ENCODE assay signal across 10 cellular contexts in the genomic region with DNA sequence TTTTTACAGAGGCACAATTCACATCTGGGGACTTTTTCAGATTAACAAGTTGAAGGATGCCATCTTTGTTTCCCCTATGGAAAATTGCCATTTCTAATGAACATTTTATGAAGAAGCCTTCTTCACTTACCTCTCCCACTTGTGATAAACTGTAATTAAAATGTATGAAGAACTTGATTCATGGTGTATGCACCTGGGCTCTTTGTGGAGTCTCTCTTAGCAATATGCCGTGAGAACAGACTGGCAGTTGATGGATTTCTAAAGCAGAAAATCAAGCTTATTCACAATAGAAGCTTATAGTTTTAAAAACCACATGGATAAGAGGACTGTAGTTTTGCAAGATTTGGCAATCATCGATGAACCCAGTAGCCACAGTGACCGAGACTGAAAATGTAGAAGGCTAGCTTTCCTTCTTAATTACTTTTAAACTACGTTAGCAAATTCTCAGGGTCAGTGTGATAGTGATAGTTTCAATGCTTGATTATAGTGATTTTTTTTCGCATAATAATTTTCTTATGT.
DNase-seq lines count a peak whose midpoint lies in the region; ATAC-seq and TF ChIP-seq lines count a peak whose summit lies in the region.
"Had no signal": no experiment of that assay in that cellular context is flagged by ENCODE, and none has a peak within 500 bp of the region (broad histone marks: within the 10 kb centered on the region; RNA-seq: fewer than 3 reads in every experiment).

No MANE protein-coding gene starts in this region.

- no peaks in the 10 kb centered on the region for H3K79me2 ChIP-seq in neural progenitor cell (ENCODE audit: low read depth)

- peaks cover 51% of the 10 kb centered on the region for H3F3A ChIP-seq in neural progenitor cell (ENCODE audit: low read depth)

- H3K9ac ChIP-seq in neural progenitor cell: no peak overlapping the region

- H3K4me3 Mint-ChIP-seq in T-cell (peak overlapping the region in 1 of 3 donors; percentile 50), neural progenitor cell (no peak overlapping the region)
- H3K4me3 Mint-ChIP-seq: activated T-helper 17 cell treated with anti-CD3 and anti-CD28 coated beads, Interleukin-2, amount 50 U/mL, for 72 hours had no signal

- H3K4me1 Mint-ChIP-seq in T-cell: peaks cover 8 to 35% (median 31%) of the 10 kb centered on the region in 3 donors
- H3K4me1 Mint-ChIP-seq in neural progenitor cell: peaks cover 53% of the 10 kb centered on the region
- H3K4me1 Mint-ChIP-seq: activated T-helper 17 cell treated with anti-CD3 and anti-CD28 coated beads, Interleukin-2, amount 50 U/mL, for 72 hours had no signal

- POLR2A ChIA-PET in T-cell (lab: Charles Lee): no interaction called here

- TF ChIP-seq CTCF in neural progenitor cell (IDR thresholded peaks at IDR 0.05): no peak

- H3K9me3 ChIP-seq in neural progenitor cell (ENCODE audit: low read depth): no peaks in the 10 kb centered on the region

- peak overlapping the region; percentile 4 to 23 for H3K27ac Mint-ChIP-seq in T-cell
- H3K27ac Mint-ChIP-seq in neural progenitor cell: peak overlapping the region; percentile 59
- H3K27ac Mint-ChIP-seq: activated T-helper 17 cell treated with anti-CD3 and anti-CD28 coated beads, Interleukin-2, amount 50 U/mL, for 72 hours had no signal

- no peak overlapping the region for H3K4me3 ChIP-seq in neural progenitor cell

- H3K27me3 Mint-ChIP-seq in T-cell (peaks cover 0 to 3% of the 10 kb centered on the region in 2 donors), neural progenitor cell (ENCODE audit: insufficient read depth, low read depth) (no peaks in the 10 kb centered on the region)

- H3K9me3 Mint-ChIP-seq in T-cell: peaks cover 5 to 8% (median 6%) of the 10 kb centered on the region in 3 donors
- H3K9me3 Mint-ChIP-seq in neural progenitor cell: peaks cover 7% of the 10 kb centered on the region

- no peak overlapping the region for H2AFZ ChIP-seq in neural progenitor cell (replicated peaks)

- peak; percentile 1 for ATAC-seq in GM18520 (IDR thresholded peaks at IDR 0.05; ENCODE audit: unreplicated experiment)
- ATAC-seq in HG02852 (IDR thresholded peaks at IDR 0.05; ENCODE audit: unreplicated experiment): peak; percentile 0
- peak in 1 of 4 experiments; percentile 31 for ATAC-seq in T-cell (replicated peaks in 1 of 4)
- ATAC-seq in HG03342 (IDR thresholded peaks at IDR 0.05; ENCODE audit: unreplicated experiment): no peak
- no peak for ATAC-seq in activated CD4-positive, CD25-positive, alpha-beta regulatory T cell treated with anti-CD3 and anti-CD28 coated beads, Interleukin-2, amount 50 U/mL, for 24 hours
- ATAC-seq: activated T-helper 17 cell treated with anti-CD3 and anti-CD28 coated beads, Interleukin-2, amount 50 U/mL, for 72 hours had no signal

- H3K36me3 Mint-ChIP-seq in T-cell (no peaks in the 10 kb centered on the region), neural progenitor cell (peaks cover 16% of the 10 kb centered on the region)

- CTCF ChIA-PET in T-cell (lab: Charles Lee): no interaction called here

- no peaks in the 10 kb centered on the region for H3K27me3 ChIP-seq in neural progenitor cell

- H4K20me1 ChIP-seq in neural progenitor cell (ENCODE audit: low read depth): peaks cover 31% of the 10 kb centered on the region

- peaks cover 23% of the 10 kb centered on the region for H3K4me1 ChIP-seq in neural progenitor cell

- peak overlapping the region; percentile 59 for H3K4me2 ChIP-seq in neural progenitor cell

- DNase-seq in T-cell: no peak
- no peak for DNase-seq in neural progenitor cell (ENCODE audit: low spot score)
- DNase-seq in NCI-H2227 (lab: John Stamatoyannopoulos, UW; ENCODE audit: unreplicated experiment): no peak
- no peak for DNase-seq in NCI-H82 (lab: John Stamatoyannopoulos, UW)
- DNase-seq: NCI-H2081 had no signal

- H3K27ac ChIP-seq in neural progenitor cell: peak overlapping the region; percentile 36

- no peaks in the 10 kb centered on the region for H3K36me3 ChIP-seq in neural progenitor cell

Comparison
In these comparisons a context has a peak if more than half of its experiments do, and no peak if none do; other contexts are left out.
1. ATAC-seq: peak in GM18520 (single experiment) and HG02852 (single experiment); none in HG03342 (single experiment) and activated CD4-positive, CD25-positive, alpha-beta regulatory T cell treated with anti-CD3 and anti-CD28 coated beads, Interleukin-2, amount 50 U/mL, for 24 hours (0 of 2).